Comparison of ENCODE assay signal across 8 cellular contexts in genomic region chr12:108495054-108495453, GRCh38. TPM values are rescaled to one million over a fixed set of nuclear protein-coding genes. Genes with fewer than 3 reads are reported as not detected.
DNase-seq lines count a peak whose midpoint lies in the region; ATAC-seq, FAIRE-seq and TF ChIP-seq lines count a peak whose summit lies in the region.

No MANE protein-coding gene starts in this region.

- H3K4me3 Mint-ChIP-seq in MCF 10A (ENCODE audit: unreplicated experiment) = no peak overlapping the region

- peaks cover 8% of the 10 kb centered on the region for H3K9me3 Mint-ChIP-seq in MCF 10A (ENCODE audit: unreplicated experiment)

- 44% methylated on average over 1 of the region's 1 CpG; no CpG with 5 or more reads in 1 of the 2 experiments for WGBS in H1 (ENCODE audit: extremely low coverage in 1 of 2, insufficient coverage in 1 of 2, insufficient read length in 1 of 2, insufficient replicate concordance in 2 of 2, low coverage in 1 of 2, low lambda C conversion rate in 2 of 2, missing lambda C conversion rate in 1 of 2), 2 experiments
- 44 to 54% methylated on average over 1 of the region's 1 CpG for WGBS in pancreas, 2 donors

- FAIRE-seq in H1 (lab: Jason Lieb, UNC) (peak; percentile 63), pancreas (lab: Jason Lieb, UNC) (no peak)

- H2AFZ ChIP-seq in H1 (ENCODE audit: low read length) = no peak overlapping the region

- H3K56ac ChIP-seq in H1 (replicated peaks; ENCODE audit: insufficient read length, low read depth, low read length) = no peak overlapping the region

- H3K79me1 ChIP-seq in H1 (ENCODE audit: low read depth, low read length) = no peaks in the 10 kb centered on the region

- no peak overlapping the region for H4K8ac ChIP-seq in H1 (ENCODE audit: extremely low read depth, insufficient read depth, low read length)

- H3K79me2 ChIP-seq in H1 (ENCODE audit: control insufficient read depth in 1 of 2, insufficient read depth in 2 of 2, low read length in 2 of 2) = no peaks in the 10 kb centered on the region

- TF ChIP-seq CTCF in MCF 10A (IDR thresholded peaks at IDR 0.05; ENCODE audit: unreplicated experiment) (peak; percentile 50), breast epithelium (IDR thresholded peaks at IDR 0.05) (no peak), NB4 (IDR thresholded peaks at IDR 0.05; ENCODE audit: low read depth, low read length) (peak; percentile 89), H1 (IDR thresholded peaks at IDR 0.05; ENCODE audit: control extremely low read depth in 1 of 3, insufficient read depth in 1 of 3, low read depth in 1 of 3, low read length in 3 of 3) (peak; percentile 45 to 84 (median 76)), retinal pigment epithelial cell (conservative IDR thresholded peaks at IDR 0.05; ENCODE audit: low read depth, low read length) (peak; percentile 63), pancreas (IDR thresholded peaks at IDR 0.05) (peak in 1 of 4 donors; percentile 13)

- H3K36me3 Mint-ChIP-seq in MCF 10A (ENCODE audit: insufficient read depth, unreplicated experiment) = peaks cover 7% of the 10 kb centered on the region

- 0 out of 2 replicates have a peak overlapping the region, but pooled peaks have one; percentile 6 for H2BK20ac ChIP-seq in H1 (ENCODE audit: low read length)

- H2BK120ac ChIP-seq in H1 (replicated peaks; ENCODE audit: low read depth, low read length) = no peak overlapping the region

- H3K9me3 ChIP-seq in breast epithelium (no peaks in the 10 kb centered on the region), H1 (ENCODE audit: insufficient read depth in 2 of 2, low read depth in 1 of 2, low read length in 1 of 2) (no peaks in the 10 kb centered on the region), pancreas (no peaks in the 10 kb centered on the region)

- no peak overlapping the region for H4K91ac ChIP-seq in H1 (replicated peaks; ENCODE audit: insufficient read length, low read length)

- CTCF ChIA-PET in MCF 10A (lab: Yijun Ruan, JAX) = interaction anchor here (0.6 to 1.9 kb wide), 6 partner anchors 9 to 545 kb away, joined by 3 to 6 read pairs (median 4); no protein-coding TSS in a partner anchor
- CTCF ChIA-PET in H1 (lab: Charles Lee; ENCODE audit: partially characterized antibody) = interaction anchor here (0.6 to 6.6 kb wide), 65 partner anchors 9 to 594 kb away, joined by 3 to 53 read pairs (median 4); partner anchors contain the start of gene CMKLR1

- H3K27ac ChIP-seq in breast epithelium (no peak overlapping the region), H1 (ENCODE audit: low read depth, low read length) (no peak overlapping the region), substantia nigra (ENCODE audit: low read depth, low read length, poor library complexity, severe bottlenecking) (no peak overlapping the region), pancreas (no peak overlapping the region)

- no peak overlapping the region for H3K9ac ChIP-seq in H1 (replicated peaks in 1 of 4; ENCODE audit: extremely low read depth in 1 of 4, low read depth in 3 of 4, low read length in 3 of 4)

- no peak overlapping the region; the same call in 1 of the 2 replicates for H2BK12ac ChIP-seq in H1 (ENCODE audit: low read depth, low read length)

- H3K27me3 Mint-ChIP-seq in MCF 10A (ENCODE audit: insufficient read depth, unreplicated experiment) = peaks cover 52% of the 10 kb centered on the region

- H3K36me3 ChIP-seq in breast epithelium = no peaks in the 10 kb centered on the region
- no peaks in the 10 kb centered on the region for H3K36me3 ChIP-seq in H1 (ENCODE audit: control insufficient read depth in 2 of 4, insufficient read depth in 4 of 4, low read length in 3 of 4)
- H3K36me3 ChIP-seq in pancreas = no peaks in the 10 kb centered on the region

- H4K20me1 ChIP-seq in H1 (replicated peaks in 1 of 2; ENCODE audit: control insufficient read depth in 1 of 2, insufficient read depth in 2 of 2, low read length in 2 of 2) = no peaks in the 10 kb centered on the region

- H3K4me1 ChIP-seq in breast epithelium (no peaks in the 10 kb centered on the region), H1 (replicated peaks in 1 of 4; ENCODE audit: control insufficient read depth in 3 of 4, insufficient read depth in 4 of 4, low read length in 3 of 4) (no peaks in the 10 kb centered on the region), pancreas (no peaks in the 10 kb centered on the region)

- no peak overlapping the region for H3K23ac ChIP-seq in H1 (ENCODE audit: insufficient read length)

- H3K23me2 ChIP-seq in H1 (ENCODE audit: low read depth, low read length) = no peaks in the 10 kb centered on the region

- peak; percentile 87 to 89 for TF ChIP-seq RAD21 in H1 (IDR thresholded peaks at IDR 0.05 in 1 of 2, conservative IDR thresholded peaks at IDR 0.05 in 1 of 2; ENCODE audit: low read depth in 2 of 2, low read length in 2 of 2)

- TF ChIP-seq POLR2A in breast epithelium (IDR thresholded peaks at IDR 0.05) (no peak), NB4 (IDR thresholded peaks at IDR 0.05; ENCODE audit: extremely low read depth, insufficient read length) (no peak), H1 (IDR thresholded peaks at IDR 0.05; ENCODE audit: control extremely low read depth in 1 of 2, low read depth in 2 of 2, low read length in 2 of 2) (no peak)

- 0 out of 2 replicates have a peak overlapping the region, but pooled peaks have one; percentile 8 for H2BK15ac ChIP-seq in H1 (ENCODE audit: low read length)

- H3K14ac ChIP-seq in H1 (ENCODE audit: insufficient read length) = no peak overlapping the region

- no peaks in the 10 kb centered on the region for H3K27me3 ChIP-seq in breast epithelium
- H3K27me3 ChIP-seq in H1 (replicated peaks in 1 of 4; ENCODE audit: control insufficient read depth in 3 of 4, extremely low read depth in 1 of 4, insufficient read depth in 3 of 4, low read length in 3 of 4) = no peaks in the 10 kb centered on the region
- no peaks in the 10 kb centered on the region for H3K27me3 ChIP-seq in pancreas

- no peak overlapping the region for H3K18ac ChIP-seq in H1 (ENCODE audit: extremely low read depth, low read length)

- H4K5ac ChIP-seq in H1 (ENCODE audit: insufficient read length, low read depth, low read length) = no peak overlapping the region

- no peak overlapping the region for H2BK5ac ChIP-seq in H1 (ENCODE audit: low read depth, low read length)

- no peak overlapping the region for H3K4ac ChIP-seq in H1 (replicated peaks; ENCODE audit: insufficient read length, low read depth, low read length)

- no peak overlapping the region for H3K27ac Mint-ChIP-seq in MCF 10A (ENCODE audit: low read depth, unreplicated experiment)

- H2AK5ac ChIP-seq in H1 (ENCODE audit: low read depth, low read length) = no peak overlapping the region

- H3K4me3 ChIP-seq in breast epithelium = no peak overlapping the region
- H3K4me3 ChIP-seq in NB4 (ENCODE audit: low read depth, low read length) = no peak overlapping the region
- H3K4me3 ChIP-seq in H1 (ENCODE audit: extremely low read depth in 1 of 4, insufficient read depth in 2 of 4, low read depth in 3 of 4, low read length in 4 of 4) = no peak overlapping the region
- H3K4me3 ChIP-seq in retinal pigment epithelial cell (ENCODE audit: low read length) = no peak overlapping the region
- no peak overlapping the region for H3K4me3 ChIP-seq in pancreas

- no TSS peak for BruUV-seq in MCF 10A (replicated peaks; lab: Mats Ljungman, UMichigan)

- TF ChIP-seq EP300 in H1 (IDR thresholded peaks at IDR 0.05; ENCODE audit: borderline replicate concordance in 1 of 2, low read depth in 2 of 2, low read length in 2 of 2) = no peak

- H3K4me2 ChIP-seq in H1 (ENCODE audit: insufficient read depth in 1 of 2, low read depth in 2 of 2, low read length in 2 of 2) = no peak overlapping the region

- POLR2A ChIA-PET in MCF 10A (lab: Yijun Ruan, JAX) = no interaction called here
- POLR2A ChIA-PET in H1 (lab: Charles Lee; ENCODE audit: partially characterized antibody) = interaction anchor here (0.6 kb wide), 1 partner anchor 28 kb away, joined by 3 read pairs; no protein-coding TSS in a partner anchor

- intact Hi-C loops in MCF 10A (cut with micrococcal nuclease) (no loop called here), breast epithelium (cut with DNase I; ENCODE audit: low total_unique reads) (loop anchor here (5.0 kb wide), 1 partner anchor 1592 kb away; no protein-coding TSS in a partner anchor), pancreas (cut with DNase I) (no loop called here)

- ATAC-seq in pancreas = no peak

- peak; percentile 66 for DNase-seq in MCF 10A (ENCODE audit: unreplicated experiment)
- DNase-seq in breast epithelium (ENCODE audit: low spot score in 2 of 2) = no peak
- DNase-seq in NB4 (ENCODE audit: low read depth) = peak; percentile 68
- DNase-seq in H1 (ENCODE audit: low read depth in 1 of 2, low spot score in 2 of 2) = peak in 1 of 2 experiments; percentile 80
- no peak for DNase-seq in retinal pigment epithelial cell (ENCODE audit: low read depth)
- DNase-seq in GOT3 (lab: John Stamatoyannopoulos, UW) = no peak
- no peak for DNase-seq in substantia nigra (lab: John Stamatoyannopoulos, UW)
- no peak for DNase-seq in pancreas

- H3K4me1 Mint-ChIP-seq in MCF 10A (ENCODE audit: insufficient read depth, unreplicated experiment) = no peaks in the 10 kb centered on the region

TF ChIP-seq in H1, 55 proteins besides CTCF, POLR2A, EP300 and RAD21 (continues in another document):
- 0 out of 2 replicates have a peak, but pooled peaks have one; percentile 59 for TF ChIP-seq JUND (IDR thresholded peaks at IDR 0.05; ENCODE audit: low read length)

RNA-seq across cellular contexts. Expression of gene FICD, which starts 20.0 kb away (rescaled TPM):
- 14.3 and 15.2 TPM in 2 replicates for total RNA-seq in MCF 10A (2022)
- total RNA-seq in breast epithelium = 1 to 10 TPM; 7.0 to 8.5 (median 8.0) TPM
- total RNA-seq in H1 (2021; fragmentation: NEBNext Ultra II Directional; extraction: Animal tissue kit (Norgen Biotek cat#: 25700)) = 6.0 TPM in 2 replicates
- polyA plus RNA-seq in H1 (2011; rRNA removed) = 2.2 and 3.0 TPM in 2 replicates
- polyA plus RNA-seq in H1 (2011; cell fraction: cytosol; rRNA removed) = 2.3 TPM
- polyA plus RNA-seq in H1 (2011; cell fraction: nucleus; rRNA removed) = 6.1 TPM
- 4.6 to 6.0 TPM (median 5.7 TPM) in 4 replicates for polyA plus RNA-seq in H1 (2012, experiment 1 of 2)
- polyA plus RNA-seq in H1 (2012, experiment 2 of 2) = 1.9 TPM
- polyA plus RNA-seq in H1 (2013, experiment 1 of 2) = 5.6 TPM
- 6.5 TPM for polyA plus RNA-seq in H1 (2013, experiment 2 of 2)
- polyA minus RNA-seq in H1 (2011; rRNA and poly(A)+ RNA removed) = 5.3 TPM in 2 replicates
- polyA minus RNA-seq in H1 (2011; cell fraction: cytosol; rRNA and poly(A)+ RNA removed) = 4.6 TPM
- 7.9 TPM for polyA minus RNA-seq in H1 (2011; cell fraction: nucleus; rRNA and poly(A)+ RNA removed)
- total RNA-seq in pancreas = 10 to 100 TPM in 5 of 6 donors, 1 to 10 TPM in 1; 8.8 to 16.9 (median 11.1) TPM
- 1 to 10 TPM; 7.5 to 7.8 TPM for polyA plus RNA-seq in pancreas

Comparison
In these comparisons a context has a peak if more than half of its experiments do, and no peak if none do; other contexts are left out.
1. DNase-seq: peak in MCF 10A (single experiment) and NB4 (single experiment); none in breast epithelium (0 of 2), retinal pigment epithelial cell (single experiment), GOT3 (single experiment), substantia nigra (0 of 49) and pancreas (0 of 6).
2. CTCF ChIP-seq: peak in MCF 10A (single experiment), NB4 (single experiment), H1 (3 of 3) and retinal pigment epithelial cell (single experiment); none in breast epithelium (0 of 3).